In the genomic region with DNA sequence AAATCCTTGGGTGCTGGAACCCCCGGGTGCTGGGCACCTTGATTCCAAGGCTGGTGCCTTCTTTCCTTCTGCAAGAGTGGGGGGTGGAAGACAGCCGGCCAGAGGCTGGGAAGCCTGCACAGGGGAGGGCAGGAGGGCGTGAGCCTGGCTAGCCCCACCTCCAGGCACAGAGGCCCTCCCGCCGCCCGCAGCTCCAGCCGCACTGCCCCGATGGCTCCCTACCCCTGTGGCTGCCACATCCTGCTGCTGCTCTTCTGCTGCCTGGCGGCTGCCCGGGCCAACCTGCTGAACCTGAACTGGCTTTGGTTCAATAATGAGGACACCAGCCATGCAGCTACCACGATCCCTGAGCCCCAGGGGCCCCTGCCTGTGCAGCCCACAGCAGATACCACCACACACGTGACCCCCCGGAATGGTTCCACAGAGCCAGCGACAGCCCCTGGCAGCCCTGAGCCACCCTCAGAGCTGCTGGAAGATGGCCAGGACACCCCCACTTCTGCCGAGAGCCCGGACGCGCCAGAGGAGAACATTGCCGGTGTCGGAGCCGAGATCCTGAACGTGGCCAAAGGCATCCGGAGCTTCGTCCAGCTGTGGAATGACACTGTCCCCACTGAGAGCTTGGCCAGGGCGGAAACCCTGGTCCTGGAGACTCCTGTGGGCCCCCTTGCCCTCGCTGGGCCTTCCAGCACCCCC, we compare ENCODE assay signal across 8 cellular contexts. TPM values are rescaled to one million over a fixed set of nuclear protein-coding genes. Genes with fewer than 3 reads are reported as not detected.
DNase-seq lines count a peak whose midpoint lies in the region; ATAC-seq and TF ChIP-seq lines count a peak whose summit lies in the region.
"Had no signal": no experiment of that assay in that cellular context is flagged by ENCODE, and none has a peak within 500 bp of the region (broad histone marks: within the 10 kb centered on the region; RNA-seq: fewer than 3 reads in every experiment).

No MANE protein-coding gene starts in this region.

- DNase-seq in HCT116 (ENCODE audit: low read depth, low spot score) (no peak), left cardiac atrium (peak; percentile 61), COLO668 (lab: John Stamatoyannopoulos, UW; ENCODE audit: unreplicated experiment) (no peak), NCI-H2081 treated with DMSO at 0.1 percent for 48 hours (lab: John Stamatoyannopoulos, UW) (no peak)
- DNase-seq in activated effector memory CD4-positive, alpha-beta T cell treated with anti-CD3 and anti-CD28 coated beads, Interleukin-2, amount 50 U/mL, for 16 hours = no peak
- DNase-seq: stimulated activated CD4-positive, alpha-beta T cell treated with anti-CD3 and anti-CD28 coated beads, Interleukin-2, amount 100 ng/mL, for 24 hours had no signal

- no peak for TF ChIP-seq POLR2A in HCT116 (IDR thresholded peaks at IDR 0.05; ENCODE audit: borderline replicate concordance, extremely low read depth, insufficient read depth, insufficient read length)

- H3K9me3 ChIP-seq in HCT116 (ENCODE audit: control insufficient read depth in 1 of 2, insufficient read depth in 1 of 2, low read depth in 1 of 2, low read length in 2 of 2) (peaks cover 0 to 11% of the 10 kb centered on the region in 2 experiments; a peak in 1 of 4 replicates), subcutaneous abdominal adipose tissue (ENCODE audit: control insufficient read depth in 5 of 5, low read length in 5 of 5) (no peaks in the 10 kb centered on the region)

- H3K4me2 ChIP-seq in HCT116 (ENCODE audit: low read length) = no peak overlapping the region

- H3K27me3 ChIP-seq in HCT116 (ENCODE audit: insufficient read depth, low read length) = no peaks in the 10 kb centered on the region
- H3K27me3 ChIP-seq in subcutaneous abdominal adipose tissue (ENCODE audit: control insufficient read depth in 5 of 5, insufficient read depth in 4 of 5, low read length in 5 of 5) = no peaks in the 10 kb centered on the region

- no peak for TF ChIP-seq RAD21 in HCT116 (IDR thresholded peaks at IDR 0.05; ENCODE audit: low read depth)

- no peak overlapping the region; the same call in 1 of the 2 replicates for H3K27ac ChIP-seq in HCT116 (ENCODE audit: low read depth, low read length)
- H3K27ac ChIP-seq in subcutaneous abdominal adipose tissue (ENCODE audit: low read depth, low read length) = no peak overlapping the region

- RAD21 ChIA-PET in HCT116 (lab: Charles Lee; ENCODE audit: low non-redundant PET in 1 of 2, low total read pairs in 2 of 2, uncharacterized antibody in 2 of 2, unreplicated experiment in 2 of 2) = no interaction called here

- POLR2A ChIA-PET in HCT116 (lab: Charles Lee) = no interaction called here

- ATAC-seq in HCT116 (peak; percentile 56), left cardiac atrium (peak; percentile 82 to 87)

- H3K4me3 ChIP-seq in HCT116 (replicated peaks in 1 of 2; ENCODE audit: low read depth in 1 of 2, low read length in 2 of 2) (no peak overlapping the region), WI38 (ENCODE audit: low read depth, low read length) (peak overlapping the region; percentile 32), subcutaneous abdominal adipose tissue (ENCODE audit: low read depth in 1 of 5, low read length in 5 of 5) (peak overlapping the region; percentile 51 to 68 (median 61))

- H3K4me1 ChIP-seq in HCT116 (ENCODE audit: control insufficient read depth in 1 of 2, insufficient read depth in 2 of 2, low read length in 2 of 2) (peaks cover 2 to 7% of the 10 kb centered on the region in 2 experiments; a peak in 2 of 4 replicates), subcutaneous abdominal adipose tissue (ENCODE audit: control insufficient read depth in 5 of 5, insufficient read depth in 5 of 5, low read length in 5 of 5) (peaks cover 6 to 48% (median 28%) of the 10 kb centered on the region in 5 donors)

- H3K9ac ChIP-seq in HCT116 (ENCODE audit: low read length) = no peak overlapping the region
- H3K9ac ChIP-seq in subcutaneous abdominal adipose tissue (ENCODE audit: low read length in 5 of 5) = peak overlapping the region in 3 of 5 donors; percentile 18 to 71 (median 23)

- CTCF ChIA-PET in HCT116 (lab: Charles Lee) = no interaction called here

- no peaks in the 10 kb centered on the region for H3K9me2 ChIP-seq in HCT116 (ENCODE audit: insufficient read depth)

- no peaks in the 10 kb centered on the region for H4K20me1 ChIP-seq in HCT116 (ENCODE audit: insufficient read depth)

- H3K36me3 ChIP-seq in HCT116 (ENCODE audit: control insufficient read depth in 1 of 2, insufficient read depth in 2 of 2, low read length in 2 of 2) = no peaks in the 10 kb centered on the region
- H3K36me3 ChIP-seq in subcutaneous abdominal adipose tissue (ENCODE audit: control insufficient read depth in 5 of 5, insufficient read depth in 5 of 5, low read length in 5 of 5) = peaks cover 0 to 11% (median 3%) of the 10 kb centered on the region in 5 donors

- no peak for TF ChIP-seq CTCF in HCT116 (IDR thresholded peaks at IDR 0.05 in 2 of 3, conservative IDR thresholded peaks at IDR 0.05 in 1 of 3; ENCODE audit: borderline replicate concordance in 1 of 3, insufficient read depth in 1 of 3, low read depth in 2 of 3, low read length in 2 of 3)
- no peak for TF ChIP-seq CTCF in WI38 (IDR thresholded peaks at IDR 0.05; ENCODE audit: low read depth, low read length)

- intact Hi-C loops in HCT116 (cut with micrococcal nuclease) (no loop called here), left cardiac atrium (cut with DNase I) (loop anchor here in 1 of 2 donors (10.0 kb wide), 1 partner anchor 301 kb away; no protein-coding TSS in a partner anchor)

- no peak overlapping the region for H2AFZ ChIP-seq in HCT116 (ENCODE audit: low read depth, low read length, poor library complexity, severe bottlenecking)

- BruUV-seq in HCT116 (replicated peaks; lab: Mats Ljungman, UMichigan) = no TSS peak

- H3K79me2 ChIP-seq in HCT116 (ENCODE audit: insufficient read depth, low read length) = peaks cover 15% of the 10 kb centered on the region; the same call in 1 of the 2 replicates

TF ChIP-seq in HCT116, 20 proteins besides CTCF, POLR2A, EP300 and RAD21:
- TF ChIP-seq ZNF274 (IDR thresholded peaks at IDR 0.05; ENCODE audit: low read depth, low read length) = no peak
- TF ChIP-seq, protein P1, sequence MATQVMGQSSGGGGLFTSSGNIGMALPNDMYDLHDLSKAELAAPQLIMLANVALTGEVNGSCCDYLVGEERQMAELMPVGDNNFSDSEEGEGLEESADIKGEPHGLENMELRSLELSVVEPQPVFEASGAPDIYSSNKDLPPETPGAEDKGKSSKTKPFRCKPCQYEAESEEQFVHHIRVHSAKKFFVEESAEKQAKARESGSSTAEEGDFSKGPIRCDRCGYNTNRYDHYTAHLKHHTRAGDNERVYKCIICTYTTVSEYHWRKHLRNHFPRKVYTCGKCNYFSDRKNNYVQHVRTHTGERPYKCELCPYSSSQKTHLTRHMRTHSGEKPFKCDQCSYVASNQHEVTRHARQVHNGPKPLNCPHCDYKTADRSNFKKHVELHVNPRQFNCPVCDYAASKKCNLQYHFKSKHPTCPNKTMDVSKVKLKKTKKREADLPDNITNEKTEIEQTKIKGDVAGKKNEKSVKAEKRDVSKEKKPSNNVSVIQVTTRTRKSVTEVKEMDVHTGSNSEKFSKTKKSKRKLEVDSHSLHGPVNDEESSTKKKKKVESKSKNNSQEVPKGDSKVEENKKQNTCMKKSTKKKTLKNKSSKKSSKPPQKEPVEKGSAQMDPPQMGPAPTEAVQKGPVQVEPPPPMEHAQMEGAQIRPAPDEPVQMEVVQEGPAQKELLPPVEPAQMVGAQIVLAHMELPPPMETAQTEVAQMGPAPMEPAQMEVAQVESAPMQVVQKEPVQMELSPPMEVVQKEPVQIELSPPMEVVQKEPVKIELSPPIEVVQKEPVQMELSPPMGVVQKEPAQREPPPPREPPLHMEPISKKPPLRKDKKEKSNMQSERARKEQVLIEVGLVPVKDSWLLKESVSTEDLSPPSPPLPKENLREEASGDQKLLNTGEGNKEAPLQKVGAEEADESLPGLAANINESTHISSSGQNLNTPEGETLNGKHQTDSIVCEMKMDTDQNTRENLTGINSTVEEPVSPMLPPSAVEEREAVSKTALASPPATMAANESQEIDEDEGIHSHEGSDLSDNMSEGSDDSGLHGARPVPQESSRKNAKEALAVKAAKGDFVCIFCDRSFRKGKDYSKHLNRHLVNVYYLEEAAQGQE (IDR thresholded peaks at IDR 0.05; ENCODE audit: low read depth) = no peak
- TF ChIP-seq EZH2 (IDR thresholded peaks at IDR 0.05) = no peak
- no peak for TF ChIP-seq ZFX (IDR thresholded peaks at IDR 0.05)

RNA-seq across cellular contexts. Expression of a gene that starts 50.5 kb away (rescaled TPM):
- total RNA-seq in HCT116 (2021; ENCODE audit: unreplicated experiment) (59.5 TPM), left cardiac atrium (100 to 1,000 TPM in 1 of 2 donors, 10 to 100 TPM in 1; 53.4 to 104 TPM)
- 57.0 and 60.3 TPM in 2 replicates for polyA plus RNA-seq in HCT116 (2012)

Comparison
In these comparisons a context has a peak if more than half of its experiments do, and no peak if none do; other contexts are left out.
1. H3K4me3 ChIP-seq: peak in WI38 (single experiment) and subcutaneous abdominal adipose tissue (5 of 5); none in HCT116 (0 of 2).